Comparison of ENCODE assay signal across 9 cellular contexts in genomic region chr5:32713396-32714381, GRCh38. TPM values are rescaled to one million over a fixed set of nuclear protein-coding genes. Genes with fewer than 3 reads are reported as not detected.
DNase-seq lines count a peak whose midpoint lies in the region; ATAC-seq and TF ChIP-seq lines count a peak whose summit lies in the region.
"Had no signal": no experiment of that assay in that cellular context is flagged by ENCODE, and none has a peak within 500 bp of the region (broad histone marks: within the 10 kb centered on the region; RNA-seq: fewer than 3 reads in every experiment).

No MANE protein-coding gene starts in this region.

- H3K36me3 Mint-ChIP-seq in activated CD4-positive, alpha-beta T cell treated with anti-CD3 and anti-CD28 coated beads for 36 hours (ENCODE audit: low read depth) = no peaks in the 10 kb centered on the region

- DNase-seq in activated CD4-positive, alpha-beta T cell treated with anti-CD3 and anti-CD28 coated beads for 36 hours = peak; percentile 9
- no peak for DNase-seq in activated CD4-positive, alpha-beta T cell treated with anti-CD3 and anti-CD28 coated beads, Interleukin-2, amount 50 U/mL, for 4 hours
- DNase-seq in cardiac fibroblast (ENCODE audit: low read depth in 2 of 2) = peak; percentile 13 to 53
- DNase-seq in left colon = peak; percentile 20 to 29
- DNase-seq in tibial artery = peak; percentile 46 to 85
- no peak for DNase-seq in BE2C
- no peak for DNase-seq in NCI-H524 treated with DMSO at 0.1 percent for 48 hours (lab: John Stamatoyannopoulos, UW)
- no peak for DNase-seq in hippocampal formation (lab: John Stamatoyannopoulos, UW)

- CTCF ChIA-PET in activated CD4-positive, alpha-beta T cell treated with anti-CD3 and anti-CD28 coated beads for 36 hours (lab: Charles Lee) = interaction anchor here (0.7 kb wide), 1 partner anchor 40 kb away, joined by 3 read pairs; no protein-coding TSS in a partner anchor

- peaks cover 2% of the 10 kb centered on the region for H3K9me3 Mint-ChIP-seq in activated CD4-positive, alpha-beta T cell treated with anti-CD3 and anti-CD28 coated beads for 36 hours (ENCODE audit: low read depth)

- H3K4me3 ChIP-seq in cardiac fibroblast (replicated peaks in 1 of 2; ENCODE audit: low read depth in 2 of 2, low read length in 2 of 2) = peak overlapping the region; percentile 41 to 64
- peak overlapping the region; percentile 76 to 78 for H3K4me3 ChIP-seq in tibial artery
- H3K4me3 ChIP-seq in BE2C (ENCODE audit: low read depth, low read length) = no peak overlapping the region
- H3K4me3 ChIP-seq: SJSA1 had no signal

- peaks cover 27% of the 10 kb centered on the region for H3K4me1 Mint-ChIP-seq in activated CD4-positive, alpha-beta T cell treated with anti-CD3 and anti-CD28 coated beads for 36 hours

- POLR2A ChIA-PET in activated CD4-positive, alpha-beta T cell treated with anti-CD3 and anti-CD28 coated beads for 36 hours (lab: Charles Lee) = no interaction called here

- no peak overlapping the region for H3K4me3 Mint-ChIP-seq in activated CD4-positive, alpha-beta T cell treated with anti-CD3 and anti-CD28 coated beads for 36 hours

- peaks cover 65% of the 10 kb centered on the region for H3K27me3 Mint-ChIP-seq in activated CD4-positive, alpha-beta T cell treated with anti-CD3 and anti-CD28 coated beads for 36 hours

- peaks cover 0 to 8% (median 0%) of the 10 kb centered on the region in 3 donors for H3K9me3 ChIP-seq in tibial artery
- no peaks in the 10 kb centered on the region for H3K9me3 ChIP-seq in BE2C
- H3K9me3 ChIP-seq: SJSA1 had no signal

- ATAC-seq in activated CD4-positive, alpha-beta T cell treated with anti-CD3 and anti-CD28 coated beads for 36 hours = no peak
- peak; percentile 34 for ATAC-seq in left colon

- H3K27me3 ChIP-seq in tibial artery (no peaks in the 10 kb centered on the region), BE2C (peaks cover 60% of the 10 kb centered on the region)
- H3K27me3 ChIP-seq: SJSA1 had no signal

- peak overlapping the region; percentile 77 to 95 for H3K27ac ChIP-seq in tibial artery
- H3K27ac ChIP-seq: SJSA1 had no signal

- no peak overlapping the region for H3K27ac Mint-ChIP-seq in activated CD4-positive, alpha-beta T cell treated with anti-CD3 and anti-CD28 coated beads for 36 hours

- TF ChIP-seq CTCF in cardiac fibroblast (IDR thresholded peaks at IDR 0.05; ENCODE audit: low read depth, low read length) (peak; percentile 2), tibial artery (IDR thresholded peaks at IDR 0.05) (peak in 1 of 2 experiments; percentile 16), BE2C (IDR thresholded peaks at IDR 0.05; ENCODE audit: low read depth, low read length) (no peak)

- intact Hi-C loops in activated CD4-positive, alpha-beta T cell treated with anti-CD3 and anti-CD28 coated beads for 36 hours (cut with DNase I, micrococcal nuclease) = loop anchor here in 1 of 2 experiments (5.0 to 10.0 kb wide), 2 partner anchors 589 to 1221 kb away; partner anchors contain the start of gene RXFP3
- intact Hi-C loops in left colon (cut with DNase I, micrococcal nuclease) = no loop called here
- intact Hi-C loops in tibial artery (cut with DNase I; ENCODE audit: low total_unique reads) = loop anchor here (5.0 kb wide), 2 partner anchors 49 to 139 kb away; no protein-coding TSS in a partner anchor

- H3K4me1 ChIP-seq in tibial artery (peaks cover 0 to 26% (median 11%) of the 10 kb centered on the region in 4 donors), BE2C (no peaks in the 10 kb centered on the region)

- H3K36me3 ChIP-seq in tibial artery (no peaks in the 10 kb centered on the region), BE2C (no peaks in the 10 kb centered on the region)
- H3K36me3 ChIP-seq: SJSA1 had no signal

RNA-seq across cellular contexts. Expression of gene NPR3, which starts 2.6 kb away (rescaled TPM):
- total RNA-seq in activated CD4-positive, alpha-beta T cell treated with anti-CD3 and anti-CD28 coated beads for 36 hours = under 1 TPM; 0.05 to 0.09 TPM
- total RNA-seq in left colon = 1 to 10 TPM in 1 of 2 donors, under 1 TPM in 1; 0.58 to 3.7 TPM
- polyA plus RNA-seq in BE2C (2012; ENCODE audit: insufficient read depth, insufficient read length, low read depth) = 1.7 TPM

Comparison
In these comparisons a context has a peak if more than half of its experiments do, and no peak if none do; other contexts are left out.
1. DNase-seq: peak in activated CD4-positive, alpha-beta T cell treated with anti-CD3 and anti-CD28 coated beads for 36 hours (single experiment), cardiac fibroblast (2 of 2), left colon (2 of 2) and tibial artery (2 of 2); none in activated CD4-positive, alpha-beta T cell treated with anti-CD3 and anti-CD28 coated beads, Interleukin-2, amount 50 U/mL, for 4 hours (0 of 2), BE2C (single experiment), NCI-H524 treated with DMSO at 0.1 percent for 48 hours (single experiment) and hippocampal formation (0 of 2).